ENCODE assay signal across 18 cellular contexts in the genomic region with DNA sequence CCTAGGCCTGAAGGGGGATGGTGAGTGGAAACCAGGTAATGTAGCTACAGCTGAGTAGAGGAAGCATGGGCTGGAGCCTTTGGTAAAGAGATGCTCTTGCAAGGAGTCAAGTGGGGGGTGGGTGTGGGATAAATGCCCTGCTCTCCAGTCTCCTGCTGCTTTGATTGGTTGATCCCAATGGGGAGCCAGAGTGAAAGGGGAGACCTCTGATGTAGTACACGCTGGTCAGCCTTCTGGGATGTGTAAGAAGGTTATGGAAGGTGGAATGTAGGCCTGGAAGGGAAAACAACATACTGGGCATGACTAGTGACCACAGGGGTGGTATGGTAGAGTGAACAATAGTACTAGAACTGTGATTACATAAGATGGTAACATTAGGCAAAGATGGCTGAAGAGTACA. TPM values are rescaled to one million over a fixed set of nuclear protein-coding genes. Genes with fewer than 3 reads are reported as not detected.
DNase-seq lines count a peak whose midpoint lies in the region; ATAC-seq and TF ChIP-seq lines count a peak whose summit lies in the region.
"Had no signal": no experiment of that assay in that cellular context is flagged by ENCODE, and none has a peak within 500 bp of the region (broad histone marks: within the 10 kb centered on the region; RNA-seq: fewer than 3 reads in every experiment).

No MANE protein-coding gene starts in this region.

- no peak overlapping the region for H3T11ph ChIP-seq in H9 (ENCODE audit: low read length)

- no peak overlapping the region for H3K4me3 Mint-ChIP-seq in H9
- no peak overlapping the region for H3K4me3 Mint-ChIP-seq in endothelial cell (ENCODE audit: unreplicated experiment)
- H3K4me3 Mint-ChIP-seq in osteocyte (ENCODE audit: unreplicated experiment): no peak overlapping the region

- no peak overlapping the region for H2BK15ac ChIP-seq in H9 (ENCODE audit: low read depth, low read length)

- no peaks in the 10 kb centered on the region for H3K9me3 Mint-ChIP-seq in H9
- no peaks in the 10 kb centered on the region for H3K9me3 Mint-ChIP-seq in endothelial cell (ENCODE audit: unreplicated experiment)
- H3K9me3 Mint-ChIP-seq in osteocyte (ENCODE audit: unreplicated experiment): no peaks in the 10 kb centered on the region

- H3K27ac Mint-ChIP-seq in H9: peak overlapping the region; percentile 0 to 67 (median 40); a peak in 2 of 7 replicates
- peak overlapping the region; percentile 62 for H3K27ac Mint-ChIP-seq in endothelial cell (ENCODE audit: unreplicated experiment)
- no peak overlapping the region for H3K27ac Mint-ChIP-seq in osteocyte (ENCODE audit: unreplicated experiment)

- H3K36me3 Mint-ChIP-seq in H9 (ENCODE audit: insufficient read depth in 1 of 3, low read depth in 3 of 3) (peaks cover 8 to 44% (median 31%) of the 10 kb centered on the region in 3 experiments; a peak in 6 of 7 replicates), endothelial cell (ENCODE audit: low read depth, unreplicated experiment) (peaks cover 13% of the 10 kb centered on the region), osteocyte (ENCODE audit: unreplicated experiment) (peaks cover 15% of the 10 kb centered on the region)

- no peak for TF ChIP-seq CTCF in H9 (conservative IDR thresholded peaks at IDR 0.05)
- no peak for TF ChIP-seq CTCF in endothelial cell (IDR thresholded peaks at IDR 0.05; ENCODE audit: unreplicated experiment)
- no peak for TF ChIP-seq CTCF in osteocyte (IDR thresholded peaks at IDR 0.05)

- peaks cover 2% of the 10 kb centered on the region; the same call in 1 of the 2 replicates for H3K79me2 ChIP-seq in H9 (ENCODE audit: insufficient read depth, low read length)

- no peaks in the 10 kb centered on the region; the same call in 1 of the 2 replicates for H3K4me1 ChIP-seq in H9 (ENCODE audit: insufficient read depth, low read length)

- no peak overlapping the region for H3K27ac ChIP-seq in H9 (ENCODE audit: insufficient read length, low read depth, low read length)
- H3K27ac ChIP-seq: BLaER1 had no signal

- H2AK5ac ChIP-seq in H9 (ENCODE audit: insufficient read length, low read length): no peak overlapping the region

- H2BK20ac ChIP-seq in H9 (ENCODE audit: low read depth, low read length, poor library complexity, severe bottlenecking): no peak overlapping the region

- no peak overlapping the region for H3K56ac ChIP-seq in H9 (ENCODE audit: insufficient read length, low read depth, low read length)

- no peak overlapping the region for H4K8ac ChIP-seq in H9 (replicated peaks; ENCODE audit: insufficient read length, low read depth, low read length)

- H3K23ac ChIP-seq in H9 (ENCODE audit: insufficient read length, low read depth, low read length): no peak overlapping the region

- H3K4me1 Mint-ChIP-seq in H9: peaks cover 41 to 51% of the 10 kb centered on the region in 2 experiments
- peaks cover 12% of the 10 kb centered on the region for H3K4me1 Mint-ChIP-seq in endothelial cell (ENCODE audit: unreplicated experiment)
- H3K4me1 Mint-ChIP-seq in osteocyte (ENCODE audit: unreplicated experiment): peaks cover 50% of the 10 kb centered on the region

- no peak for DNase-seq in H9
- DNase-seq in NCI-H2227 (lab: John Stamatoyannopoulos, UW; ENCODE audit: unreplicated experiment): peak; percentile 17
- no peak for DNase-seq in endothelial cell (ENCODE audit: low spot score)
- DNase-seq in osteocyte (ENCODE audit: extremely low spot score, unreplicated experiment): peak; percentile 65
- DNase-seq in left ventricle myocardium superior: no peak
- DNase-seq in COLO668 (lab: John Stamatoyannopoulos, UW; ENCODE audit: unreplicated experiment): no peak
- DNase-seq in NCI-H1694 treated with DMSO at 0.1 percent for 48 hours (lab: John Stamatoyannopoulos, UW): no peak
- DNase-seq: EL, NCI-H1694, NCI-H2171, NCI-H510A, NCI-H82, Right ventricle myocardium superior, SK-N-SH had no signal

- H2BK120ac ChIP-seq in H9 (ENCODE audit: low read depth, low read length, poor library complexity, severe bottlenecking): no peak overlapping the region

- no peak overlapping the region for H3K4me2 ChIP-seq in H9 (ENCODE audit: insufficient read depth, insufficient read length, low read length)
- H3K4me2 ChIP-seq: BLaER1, SK-N-SH had no signal

- H2BK12ac ChIP-seq in H9 (ENCODE audit: insufficient read length, low read depth, low read length): no peak overlapping the region

- H2AFZ ChIP-seq in H9 (ENCODE audit: low read length): no peak overlapping the region

- H4K20me1 ChIP-seq in H9 (ENCODE audit: control insufficient read depth, insufficient read depth, insufficient read length): no peaks in the 10 kb centered on the region
- H4K20me1 ChIP-seq: BLaER1 had no signal

- no peak overlapping the region for H4K91ac ChIP-seq in H9 (ENCODE audit: insufficient read length, low read depth, low read length)

- H3K23me2 ChIP-seq in H9 (ENCODE audit: insufficient read length, low read depth, low read length, poor library complexity, severe bottlenecking): peaks cover 8% of the 10 kb centered on the region

- no CpG with 5 or more reads among the region's 1 CpG for WGBS in H9 (ENCODE audit: extremely low coverage, insufficient read length, low lambda C conversion rate)

- no peak overlapping the region for H2BK5ac ChIP-seq in H9 (ENCODE audit: insufficient read length, low read length)

- ATAC-seq in left ventricle myocardium superior (no peak), HG03469 (IDR thresholded peaks at IDR 0.05; ENCODE audit: unreplicated experiment) (no peak)
- ATAC-seq: Panc1 had no signal

- no peak overlapping the region for H3K18ac ChIP-seq in H9 (ENCODE audit: insufficient read length, low read depth, low read length)

- H3K14ac ChIP-seq in H9 (ENCODE audit: insufficient read depth, low read length): no peak overlapping the region

- no peak overlapping the region for H4K5ac ChIP-seq in H9 (ENCODE audit: insufficient read length, low read depth, low read length)

- H3K27me3 ChIP-seq in H9 (ENCODE audit: insufficient read depth, low read length): no peaks in the 10 kb centered on the region

- H3K9ac ChIP-seq in H9 (ENCODE audit: extremely low read depth, insufficient read length, low read length): no peak overlapping the region
- H3K9ac ChIP-seq: BLaER1, SK-N-SH had no signal

- H3K9me3 ChIP-seq in H9 (ENCODE audit: control insufficient read depth, low read depth, low read length): no peaks in the 10 kb centered on the region
- H3K9me3 ChIP-seq: BLaER1, HAP-1, SK-N-SH had no signal

- no peak overlapping the region for H3K4ac ChIP-seq in H9 (ENCODE audit: low read depth, low read length)

- intact Hi-C loops in left ventricle myocardium superior (cut with micrococcal nuclease): no loop called here

- H3K27me3 Mint-ChIP-seq in H9 (ENCODE audit: low read depth) (no peaks in the 10 kb centered on the region), endothelial cell (ENCODE audit: unreplicated experiment) (peaks cover 1% of the 10 kb centered on the region), osteocyte (ENCODE audit: unreplicated experiment) (no peaks in the 10 kb centered on the region)

- no peaks in the 10 kb centered on the region for H3K79me1 ChIP-seq in H9 (ENCODE audit: insufficient read depth, low read depth, low read length, poor library complexity, severe bottlenecking)

RNA-seq across cellular contexts. Expression of a gene that starts 44.3 kb away (rescaled TPM):
- 52.1 and 53.4 TPM in 2 replicates for total RNA-seq in H9 (2021)
- 20.3 TPM for total RNA-seq in endothelial cell (ENCODE audit: unreplicated experiment)
- total RNA-seq in osteocyte: 20.4 and 20.9 TPM in 2 replicates
- 3.6 TPM for total RNA-seq in left ventricle myocardium superior

Comparison
In these comparisons a context has a peak if more than half of its experiments do, and no peak if none do; other contexts are left out.
1. DNase-seq: peak in NCI-H2227 (single experiment) and osteocyte (single experiment); none in H9 (single experiment), endothelial cell (single experiment), left ventricle myocardium superior (single experiment), COLO668 (single experiment) and NCI-H1694 treated with DMSO at 0.1 percent for 48 hours (single experiment).